Comparison of ENCODE assay signal across 13 cellular contexts in genomic region chr17:17421346-17422216, GRCh38. TPM values are rescaled to one million over a fixed set of nuclear protein-coding genes. Genes with fewer than 3 reads are reported as not detected.
A peak's percentile ranks its signal among the peaks of the same experiment; 100 is the strongest.
DNase-seq lines count a peak whose midpoint lies in the region; ATAC-seq and TF ChIP-seq lines count a peak whose summit lies in the region.
"Had no signal": no experiment of that assay in that cellular context is flagged by ENCODE, and none has a peak within 500 bp of the region (broad histone marks: within the 10 kb centered on the region; RNA-seq: fewer than 3 reads in every experiment).

No MANE protein-coding gene starts in this region.

- H3K18ac ChIP-seq in mesenchymal stem cell (ENCODE audit: low read depth in 1 of 2, low read length in 2 of 2): no peak overlapping the region

- in situ Hi-C loops in GM23248 (cut with MboI) (no loop called here), gastrocnemius medialis (cut with MboI; ENCODE audit: low sequenced_read_pairs in 4 of 4) (no loop called here)

- H2BK5ac ChIP-seq in mesenchymal stem cell (ENCODE audit: low read depth, low read length, poor library complexity, severe bottlenecking): no peak overlapping the region

- no peak overlapping the region for H2BK120ac ChIP-seq in mesenchymal stem cell (ENCODE audit: low read depth, low read length)

- peaks cover 67% of the 10 kb centered on the region for H3K4me1 ChIP-seq in BLaER1
- peaks cover 8% of the 10 kb centered on the region for H3K4me1 ChIP-seq in GM23248 (ENCODE audit: insufficient read depth)
- H3K4me1 ChIP-seq in mesenchymal stem cell (ENCODE audit: control insufficient read depth, insufficient read depth, low read depth, low read length): peaks cover under 1% of the 10 kb centered on the region
- peaks cover 10 to 13% of the 10 kb centered on the region in 2 donors for H3K4me1 ChIP-seq in gastrocnemius medialis

- H3K14ac ChIP-seq in mesenchymal stem cell (ENCODE audit: low read length in 2 of 2): no peak overlapping the region

- H2AK5ac ChIP-seq in mesenchymal stem cell (ENCODE audit: low read length, severe bottlenecking): no peak overlapping the region

- DNase-seq in GM23248 (no peak), mesenchymal stem cell (no peak), gastrocnemius medialis (no peak), SK-N-DZ (ENCODE audit: low spot score) (no peak)
- DNase-seq: MM.1S, NCI-H1105, NCI-H1694 treated with DMSO at 0.1 percent for 48 hours, NCI-H226, NCI-H524 treated with DMSO at 0.1 percent for 48 hours, SK-N-SH had no signal

- no peak overlapping the region for H3K4ac ChIP-seq in mesenchymal stem cell (ENCODE audit: low read depth in 1 of 2, low read length in 2 of 2)

- TF ChIP-seq POLR2A in gastrocnemius medialis (IDR thresholded peaks at IDR 0.05): no peak

- H4K20me1 ChIP-seq in BLaER1 (no peaks in the 10 kb centered on the region), GM23248 (ENCODE audit: insufficient read depth) (no peaks in the 10 kb centered on the region)

- no peak overlapping the region for H2BK12ac ChIP-seq in mesenchymal stem cell (ENCODE audit: low read length in 2 of 2)

- peaks cover 41% of the 10 kb centered on the region for H3K9me3 ChIP-seq in BLaER1
- H3K9me3 ChIP-seq in GM23248 (ENCODE audit: low read depth): no peaks in the 10 kb centered on the region
- H3K9me3 ChIP-seq in mesenchymal stem cell (ENCODE audit: control insufficient read depth, low read length): no peaks in the 10 kb centered on the region
- no peaks in the 10 kb centered on the region for H3K9me3 ChIP-seq in gastrocnemius medialis
- H3K9me3 ChIP-seq: SK-N-SH had no signal

- no peaks in the 10 kb centered on the region for H3K79me2 ChIP-seq in GM23248 (ENCODE audit: insufficient read depth)

- 92% methylated on average over 10 of the region's 10 CpGs for WGBS in GM23248 (ENCODE audit: low coverage in 1 of 2, low lambda C conversion rate in 2 of 2, missing lambda C conversion rate in 2 of 2), 2 experiments
- whole genome bisulfite sequencing in mesenchymal stem cell: 89% methylated on average over 10 of the region's 10 CpGs

- no peaks in the 10 kb centered on the region for H3K9me2 ChIP-seq in GM23248 (ENCODE audit: insufficient read depth)
- H3K9me2 ChIP-seq: SK-N-SH had no signal

- no peak overlapping the region for H4K8ac ChIP-seq in mesenchymal stem cell (ENCODE audit: low read length)

- no peaks in the 10 kb centered on the region; the same call in 1 of the 2 replicates for H3F3A ChIP-seq in GM23248 (ENCODE audit: insufficient read depth)

- peaks cover 13% of the 10 kb centered on the region for H3K36me3 ChIP-seq in BLaER1
- H3K36me3 ChIP-seq in GM23248 (ENCODE audit: low read depth): no peaks in the 10 kb centered on the region
- H3K36me3 ChIP-seq in mesenchymal stem cell (ENCODE audit: control insufficient read depth in 1 of 2, insufficient read depth in 2 of 2, low read depth in 1 of 2, low read length in 2 of 2): no peaks in the 10 kb centered on the region
- H3K36me3 ChIP-seq in gastrocnemius medialis: no peaks in the 10 kb centered on the region

- peak overlapping the region; percentile 60 for H3K9ac ChIP-seq in BLaER1
- H3K9ac ChIP-seq in GM23248: peak overlapping the region; percentile 67
- peak overlapping the region; percentile 84 for H3K9ac ChIP-seq in mesenchymal stem cell (ENCODE audit: low read length)
- H3K9ac ChIP-seq: SK-N-SH had no signal

- ATAC-seq in gastrocnemius medialis: no peak
- ATAC-seq in HG02885 (IDR thresholded peaks at IDR 0.05; ENCODE audit: poor library complexity, unreplicated experiment): no peak
- no peak for ATAC-seq in HG02678 (IDR thresholded peaks at IDR 0.05; ENCODE audit: unreplicated experiment)

- H2BK15ac ChIP-seq in mesenchymal stem cell (ENCODE audit: low read depth, poor library complexity, severe bottlenecking): no peak overlapping the region

- H3K27me3 ChIP-seq in BLaER1 (no peaks in the 10 kb centered on the region), GM23248 (replicated peaks; ENCODE audit: insufficient read depth) (no peaks in the 10 kb centered on the region), mesenchymal stem cell (ENCODE audit: control insufficient read depth in 1 of 2, insufficient read depth in 1 of 2, low read length in 2 of 2) (peaks cover 0 to 3% of the 10 kb centered on the region in 2 experiments), gastrocnemius medialis (no peaks in the 10 kb centered on the region)

- H3K79me1 ChIP-seq in mesenchymal stem cell (replicated peaks; ENCODE audit: low read length, poor library complexity, severe bottlenecking): no peaks in the 10 kb centered on the region

- no peak overlapping the region for H2AFZ ChIP-seq in GM23248
- no peak overlapping the region for H2AFZ ChIP-seq in mesenchymal stem cell (ENCODE audit: low read depth, low read length)

- H3K27ac ChIP-seq in BLaER1 (peak overlapping the region; percentile 87), GM23248 (peak overlapping the region; percentile 86; the same call in 1 of the 2 replicates), mesenchymal stem cell (ENCODE audit: low read length, poor library complexity, severe bottlenecking) (no peak overlapping the region), gastrocnemius medialis (peak overlapping the region; percentile 67 to 80 (median 78))

- TF ChIP-seq CTCF in gastrocnemius medialis (IDR thresholded peaks at IDR 0.05 in 4 of 5, conservative IDR thresholded peaks at IDR 0.05 in 1 of 5): no peak

- H4K91ac ChIP-seq in mesenchymal stem cell (ENCODE audit: low read length): no peak overlapping the region

- H3K4me2 ChIP-seq in BLaER1: peak overlapping the region; percentile 91
- H3K4me2 ChIP-seq in GM23248 (ENCODE audit: unreplicated experiment): no peak overlapping the region
- H3K4me2 ChIP-seq in mesenchymal stem cell (ENCODE audit: low read length, poor library complexity, severe bottlenecking): no peak overlapping the region
- H3K4me2 ChIP-seq: SK-N-SH had no signal

- no peak overlapping the region for H3K23ac ChIP-seq in mesenchymal stem cell (ENCODE audit: low read length in 2 of 2)

- intact Hi-C loops in gastrocnemius medialis (cut with DNase I; ENCODE audit: low total_unique reads): loop anchor here (10.0 kb wide), 1 partner anchor 57 kb away; no protein-coding TSS in a partner anchor

- peak overlapping the region; percentile 31; the same call in 1 of the 2 replicates for H3K4me3 ChIP-seq in BLaER1
- H3K4me3 ChIP-seq in GM23248: no peak overlapping the region
- no peak overlapping the region for H3K4me3 ChIP-seq in mesenchymal stem cell (ENCODE audit: insufficient read depth in 1 of 2, low read depth in 1 of 2, low read length in 2 of 2)
- no peak overlapping the region for H3K4me3 ChIP-seq in gastrocnemius medialis

RNA-seq across cellular contexts. Expression of gene MED9, which starts 55.2 kb away (rescaled TPM):
- total RNA-seq in GM23248 (2014; rRNA removed; shearing (Covaris generic)): 9.6 and 10.3 TPM in 2 replicates
- 9.8 and 10.0 TPM in 2 replicates for polyA plus RNA-seq in GM23248 (2016; fragmentation: Nextera tagmentation; extraction: Ambion mirVana)
- 6.1 TPM for polyA plus RNA-seq in mesenchymal stem cell (2013, experiment 1 of 2)
- 6.3 TPM for polyA plus RNA-seq in mesenchymal stem cell (2013, experiment 2 of 2)
- total RNA-seq in gastrocnemius medialis: 10 to 100 TPM; 20.4 to 33.7 (median 27.7) TPM
- 24.2 and 33.6 TPM in 2 replicates for polyA plus RNA-seq in SK-N-DZ (2014; cell fraction: cytosol; rRNA removed)
- polyA plus RNA-seq in SK-N-DZ (2014; cell fraction: nucleus; rRNA removed): 15.3 and 19.8 TPM in 2 replicates
